ENCODE assay signal across 8 cellular contexts in the genomic region with DNA sequence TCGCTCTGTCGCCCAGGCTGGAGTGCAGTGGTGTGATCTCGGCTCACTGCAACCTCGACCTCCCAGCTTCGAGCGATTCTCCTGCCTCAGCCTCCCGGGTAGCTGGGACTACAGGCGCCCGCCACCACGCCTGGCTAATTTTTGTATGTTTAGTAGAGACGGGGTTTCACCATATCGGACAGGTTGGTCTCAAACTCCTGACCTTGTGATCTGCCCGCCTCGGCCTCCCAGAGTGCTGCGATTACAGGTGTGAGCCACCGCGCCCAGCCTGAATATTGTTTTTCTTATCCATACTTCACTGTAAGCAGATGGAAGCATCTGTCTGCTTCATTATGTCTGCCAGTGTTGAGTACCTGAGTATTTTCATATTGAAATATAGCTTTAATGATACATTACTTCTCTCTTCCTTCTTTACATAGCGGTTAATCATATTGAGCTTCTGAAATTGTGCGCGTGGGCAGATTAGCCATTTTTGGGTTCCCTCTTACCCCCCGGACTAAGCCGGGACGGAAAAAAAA. TPM values are rescaled to one million over a fixed set of nuclear protein-coding genes. Genes with fewer than 3 reads are reported as not detected.
DNase-seq lines count a peak whose midpoint lies in the region; FAIRE-seq and TF ChIP-seq lines count a peak whose summit lies in the region.
"Not testable (repeated sequence)": the region's sequence is repeated elsewhere in the genome, so short reads cannot be mapped to it uniquely, and the experiment has no call there.

No MANE protein-coding gene starts in this region.

- H3K4me3 ChIP-seq in CD4-positive, alpha-beta memory T cell (ENCODE audit: low read length in 2 of 2): peak overlapping the region; percentile 84 to 94
- H3K4me3 ChIP-seq in HL-60 (replicated peaks; ENCODE audit: insufficient read depth, low read length) (peak overlapping the region; percentile 85), SJSA1 (peak overlapping the region; percentile 81), endodermal cell (ENCODE audit: low read length) (peak overlapping the region; percentile 89), kidney (ENCODE audit: low read length in 2 of 2) (peak overlapping the region; percentile 79 to 86), neuron (ENCODE audit: low read length) (peak overlapping the region; percentile 94), testis (peak overlapping the region; percentile 74 to 75)

- H3K9me3 ChIP-seq in CD4-positive, alpha-beta memory T cell (ENCODE audit: control insufficient read depth in 1 of 2, low read length in 2 of 2); SJSA1 (replicated peaks); endodermal cell (ENCODE audit: control insufficient read depth, low read length); kidney (ENCODE audit: control insufficient read depth in 1 of 2, low read length in 2 of 2); neuron (ENCODE audit: low read length); testis: not testable (repeated sequence)

- POLR2A ChIA-PET in CD4-positive, alpha-beta memory T cell (lab: Charles Lee; ENCODE audit: partially characterized antibody): interaction anchor here (0.6 to 1.3 kb wide), 4 partner anchors 8 to 91 kb away, joined by 4 to 5 read pairs (median 4); no protein-coding TSS in a partner anchor

- CTCF ChIA-PET in CD4-positive, alpha-beta memory T cell (lab: Charles Lee; ENCODE audit: partially characterized antibody): interaction anchor here (0.9 to 2.1 kb wide), 4 partner anchors 10 to 313 kb away, joined by 3 to 6 read pairs (median 4); no protein-coding TSS in a partner anchor

- not testable (repeated sequence) for TF ChIP-seq POLR2A in testis (IDR thresholded peaks at IDR 0.05)

- not testable (repeated sequence) for H3K36me3 ChIP-seq in CD4-positive, alpha-beta memory T cell (ENCODE audit: insufficient read depth, low read length); SJSA1; endodermal cell (ENCODE audit: control insufficient read depth, insufficient read depth, low read length); kidney (ENCODE audit: control insufficient read depth in 1 of 2, insufficient read depth in 2 of 2, low read length in 2 of 2); neuron (ENCODE audit: insufficient read depth, low read length); testis (ENCODE audit: low read depth, missing control alignments)

- not testable (repeated sequence) for FAIRE-seq in kidney (lab: Jason Lieb, UNC)

- H3K4me1 ChIP-seq in CD4-positive, alpha-beta memory T cell (ENCODE audit: insufficient read depth, low read length): peaks cover 25% of the 10 kb centered on the region
- H3K4me1 ChIP-seq in SJSA1 (replicated peaks); endodermal cell (ENCODE audit: control insufficient read depth, insufficient read depth, low read length); kidney (ENCODE audit: control insufficient read depth in 1 of 2, insufficient read depth in 1 of 2, low read depth in 1 of 2, low read length in 2 of 2); neuron (ENCODE audit: insufficient read depth, low read length); testis: not testable (repeated sequence)

- peaks cover 16 to 35% (median 25%) of the 10 kb centered on the region in 4 donors for H3K4me1 Mint-ChIP-seq in CD4-positive, alpha-beta memory T cell
- H3K4me1 Mint-ChIP-seq in activated naive CD8-positive, alpha-beta T cell (ENCODE audit: low read depth): peaks cover 32% of the 10 kb centered on the region
- not testable (repeated sequence) for H3K4me1 Mint-ChIP-seq in endodermal cell

- not testable (repeated sequence) for H3K9me3 Mint-ChIP-seq in CD4-positive, alpha-beta memory T cell; activated naive CD8-positive, alpha-beta T cell (ENCODE audit: low read depth); endodermal cell

- H3K36me3 Mint-ChIP-seq in CD4-positive, alpha-beta memory T cell; activated naive CD8-positive, alpha-beta T cell; endodermal cell (ENCODE audit: low read depth): not testable (repeated sequence)

- intact Hi-C loops in CD4-positive, alpha-beta memory T cell (cut with micrococcal nuclease): loop anchor here (1.0 kb wide), 2 partner anchors 315 to 345 kb away; no protein-coding TSS in a partner anchor
- intact Hi-C loops in kidney (cut with DNase I); testis (cut with DNase I; ENCODE audit: low total_unique reads): not testable (repeated sequence)

- not testable (repeated sequence) for H3K27me3 ChIP-seq in CD4-positive, alpha-beta memory T cell (ENCODE audit: insufficient read depth, low read length); HL-60 (ENCODE audit: insufficient read depth, poor library complexity, severe bottlenecking); SJSA1 (replicated peaks); endodermal cell (ENCODE audit: control insufficient read depth, insufficient read depth, low read length, poor library complexity, severe bottlenecking); neuron (ENCODE audit: insufficient read depth, low read length); testis

- H3K27ac ChIP-seq in CD4-positive, alpha-beta memory T cell (ENCODE audit: low read depth, low read length): peak overlapping the region; percentile 71
- H3K27ac ChIP-seq in HL-60 (replicated peaks) (peak overlapping the region; percentile 93), SJSA1 (peak overlapping the region; percentile 88; the same call in 1 of the 2 replicates), testis (peak overlapping the region in 1 of 2 donors; percentile 82)
- not testable (repeated sequence) for H3K27ac ChIP-seq in endodermal cell (ENCODE audit: low read depth, low read length); kidney (ENCODE audit: low read depth in 2 of 2, low read length in 2 of 2)

- TF ChIP-seq CTCF in HL-60 (IDR thresholded peaks at IDR 0.05; ENCODE audit: insufficient read depth, low read length); endodermal cell (conservative IDR thresholded peaks at IDR 0.05); kidney (IDR thresholded peaks at IDR 0.05; ENCODE audit: borderline replicate concordance, extremely low read depth, insufficient read depth); testis (IDR thresholded peaks at IDR 0.05): not testable (repeated sequence)

- H2AFZ ChIP-seq in neuron (ENCODE audit: low read depth, low read length): peak overlapping the region; percentile 89

- H3K9ac ChIP-seq in endodermal cell (ENCODE audit: extremely low read depth, low read length, poor library complexity, severe bottlenecking) (peak overlapping the region; percentile 62), kidney (ENCODE audit: low read length in 2 of 2) (peak overlapping the region; percentile 54 to 77)

- peak overlapping the region; percentile 67 to 96 (median 92) for H3K27ac Mint-ChIP-seq in CD4-positive, alpha-beta memory T cell
- peak overlapping the region; percentile 94 for H3K27ac Mint-ChIP-seq in activated naive CD8-positive, alpha-beta T cell
- H3K27ac Mint-ChIP-seq in endodermal cell: not testable (repeated sequence)

- peak overlapping the region; percentile 86 to 97 (median 95) for H3K4me3 Mint-ChIP-seq in CD4-positive, alpha-beta memory T cell
- H3K4me3 Mint-ChIP-seq in activated naive CD8-positive, alpha-beta T cell: peak overlapping the region; percentile 99
- peak overlapping the region; percentile 74 for H3K4me3 Mint-ChIP-seq in endodermal cell

- not testable (repeated sequence) for H3K27me3 Mint-ChIP-seq in CD4-positive, alpha-beta memory T cell; activated naive CD8-positive, alpha-beta T cell; endodermal cell (ENCODE audit: insufficient read depth)

- WGBS in endodermal cell (ENCODE audit: insufficient coverage in 1 of 2, insufficient read length in 1 of 2), 2 experiments: 73 to 75% methylated on average over 17 to 23 of the region's 23 CpGs
- 35 to 41% methylated on average over 23 of the region's 23 CpGs for WGBS in testis, 2 donors

- DNase-seq in CD4-positive, alpha-beta memory T cell; HL-60 (ENCODE audit: low read depth in 1 of 2, low spot score in 1 of 2); SJSA1 (ENCODE audit: low read depth in 1 of 2, low spot score in 2 of 2); endodermal cell; kidney; testis: not testable (repeated sequence)

RNA-seq across cellular contexts. Expression of a gene that starts 0.3 kb away (rescaled TPM):
- 10 to 100 TPM; 35.5 to 38.1 TPM for total RNA-seq in CD4-positive, alpha-beta memory T cell
- polyA plus RNA-seq in CD4-positive, alpha-beta memory T cell: 10 to 100 TPM; 12.2 to 16.6 TPM
- total RNA-seq in SJSA1 (2014; rRNA removed; shearing (Covaris generic)): 17.1 and 18.1 TPM in 2 replicates
- 10 to 100 TPM in 1 of 2 donors, 1 to 10 TPM in 1; 9.6 to 15.3 TPM for total RNA-seq in endodermal cell
- polyA plus RNA-seq in endodermal cell (2013, experiment 1 of 2): 6.4 TPM
- 6.0 TPM for polyA plus RNA-seq in endodermal cell (2013, experiment 2 of 2)
- total RNA-seq in kidney: 20.6 TPM
- 4.5 TPM for polyA plus RNA-seq in kidney (ENCODE audit: insufficient read depth, low read depth, low replicate concordance)
- total RNA-seq in testis: 10 to 100 TPM; 39.4 to 41.3 TPM
- polyA plus RNA-seq in testis (ENCODE audit: insufficient read depth, low read depth, low replicate concordance): 23.1 TPM
